In genomic region chr9:32526707-32527048, GRCh38 we compare ENCODE assay signal across 8 cellular contexts. TPM values are rescaled to one million over a fixed set of nuclear protein-coding genes. Genes with fewer than 3 reads are reported as not detected.
A peak's percentile ranks its signal among the peaks of the same experiment; 100 is the strongest.
DNase-seq lines count a peak whose midpoint lies in the region; ATAC-seq and TF ChIP-seq lines count a peak whose summit lies in the region.

No MANE protein-coding gene starts in this region.

- no peaks in the 10 kb centered on the region for H3K9me3 ChIP-seq in CD4-positive, alpha-beta T cell (ENCODE audit: control insufficient read depth, low read length)
- H3K9me3 ChIP-seq in OCI-LY1 (ENCODE audit: low read length) (peaks cover 4% of the 10 kb centered on the region), endocrine pancreas (ENCODE audit: control insufficient read depth, low read length) (no peaks in the 10 kb centered on the region), neuronal stem cell (replicated peaks in 1 of 2; ENCODE audit: control insufficient read depth in 2 of 2, insufficient read depth in 1 of 2, low read depth in 1 of 2, low read length in 2 of 2) (peaks cover 0 to 2% of the 10 kb centered on the region in 2 donors)

- no peaks in the 10 kb centered on the region for H4K20me1 ChIP-seq in OCI-LY1 (ENCODE audit: insufficient read depth, low read length)

- H3K36me3 ChIP-seq in OCI-LY1 (ENCODE audit: insufficient read depth, low read length) (no peaks in the 10 kb centered on the region), endocrine pancreas (ENCODE audit: control insufficient read depth, insufficient read depth, low read length) (no peaks in the 10 kb centered on the region), neuronal stem cell (replicated peaks in 1 of 2; ENCODE audit: control insufficient read depth in 2 of 2, insufficient read depth in 2 of 2, low read length in 2 of 2) (peaks cover 0 to 5% of the 10 kb centered on the region in 2 donors)

- no peak overlapping the region for H3K4ac ChIP-seq in neuronal stem cell (ENCODE audit: low read length)

- no peak for ATAC-seq in CD4-positive, alpha-beta T cell (ENCODE audit: poor library complexity)

- no peaks in the 10 kb centered on the region for H3K9me3 Mint-ChIP-seq in CD4-positive, alpha-beta T cell

- POLR2A ChIA-PET in CD4-positive, alpha-beta T cell (lab: Charles Lee): interaction anchor here (0.6 to 4.4 kb wide), 15 partner anchors 9 to 148 kb away, joined by 3 to 127 read pairs (median 5); partner anchors contain the start of genes ACO1, NDUFB6, SMIM27 and TOPORS

- H2AFZ ChIP-seq in OCI-LY1 (ENCODE audit: low read length): no peak overlapping the region
- H2AFZ ChIP-seq in neuronal stem cell (ENCODE audit: low read length): peak overlapping the region; percentile 95

- H3K9me2 ChIP-seq in OCI-LY1 (ENCODE audit: low read depth, low read length): no peaks in the 10 kb centered on the region

- peak overlapping the region; percentile 96 for H3K4me3 Mint-ChIP-seq in CD4-positive, alpha-beta T cell

- no peaks in the 10 kb centered on the region for H3K27me3 ChIP-seq in CD4-positive, alpha-beta T cell (ENCODE audit: control insufficient read depth, insufficient read depth, low read length)
- H3K27me3 ChIP-seq in OCI-LY1 (ENCODE audit: insufficient read depth, low read length) (no peaks in the 10 kb centered on the region), endocrine pancreas (ENCODE audit: control insufficient read depth, insufficient read depth, low read length) (no peaks in the 10 kb centered on the region), neuronal stem cell (ENCODE audit: control insufficient read depth in 3 of 3, insufficient read depth in 3 of 3, low read depth in 1 of 3, low read length in 3 of 3) (no peaks in the 10 kb centered on the region)

- WGBS in neuronal stem cell (ENCODE audit: extremely low coverage in 2 of 2, insufficient read length in 2 of 2, insufficient replicate concordance in 1 of 2), 2 donors: no CpG with 5 or more reads among the region's 2 CpGs

- no peaks in the 10 kb centered on the region for H3K79me1 ChIP-seq in neuronal stem cell (ENCODE audit: low read depth, low read length)

- H3K4me1 ChIP-seq in OCI-LY1 (ENCODE audit: insufficient read depth, low read length, severe bottlenecking) (peaks cover 17% of the 10 kb centered on the region), endocrine pancreas (ENCODE audit: control insufficient read depth, insufficient read depth, low read length) (peaks cover 3% of the 10 kb centered on the region), neuronal stem cell (ENCODE audit: control insufficient read depth in 2 of 2, insufficient read depth in 1 of 2, low read depth in 1 of 2, low read length in 2 of 2) (peaks cover 2 to 6% of the 10 kb centered on the region in 2 donors)

- H4K8ac ChIP-seq in neuronal stem cell (ENCODE audit: low read depth, low read length): no peak overlapping the region

- peak overlapping the region; percentile 94 for H3K4me2 ChIP-seq in OCI-LY1 (ENCODE audit: low read length)
- H3K4me2 ChIP-seq in neuronal stem cell (ENCODE audit: insufficient read depth, low read length, poor library complexity, severe bottlenecking): no peak overlapping the region

- H2BK15ac ChIP-seq in neuronal stem cell (ENCODE audit: low read length): no peak overlapping the region

- H2BK5ac ChIP-seq in neuronal stem cell (ENCODE audit: low read length): no peak overlapping the region

- no peaks in the 10 kb centered on the region for H3K79me2 ChIP-seq in OCI-LY1 (ENCODE audit: insufficient read depth, low read length)

- H3K9ac ChIP-seq in OCI-LY1 (ENCODE audit: low read length): peak overlapping the region; percentile 73
- H3K9ac ChIP-seq in endocrine pancreas (ENCODE audit: control insufficient read depth, insufficient read depth, low read length): no peak overlapping the region
- no peak overlapping the region for H3K9ac ChIP-seq in neuronal stem cell (ENCODE audit: low read depth, low read length, poor library complexity)

- H4K91ac ChIP-seq in neuronal stem cell (ENCODE audit: low read depth, low read length, poor library complexity): no peak overlapping the region

- H3K23ac ChIP-seq in neuronal stem cell (ENCODE audit: low read depth, low read length, poor library complexity): no peak overlapping the region

- H3K4me3 ChIP-seq in OCI-LY1 (ENCODE audit: low read depth, low read length, poor library complexity, severe bottlenecking) (peak overlapping the region; percentile 65), endocrine pancreas (ENCODE audit: control insufficient read depth, insufficient read depth, low read length) (peak overlapping the region; percentile 91), neuronal stem cell (ENCODE audit: low read length in 2 of 2) (peak overlapping the region in 1 of 2 donors; percentile 54)

- no peak overlapping the region for H2BK120ac ChIP-seq in neuronal stem cell (ENCODE audit: low read depth, low read length)

- H3K27ac ChIP-seq in CD4-positive, alpha-beta T cell (ENCODE audit: low read depth, low read length): peak overlapping the region; percentile 83
- H3K27ac ChIP-seq in OCI-LY1 (ENCODE audit: low read depth, low read length, poor library complexity, severe bottlenecking) (no peak overlapping the region), neuronal stem cell (replicated peaks; ENCODE audit: low read length) (no peak overlapping the region)

- H3F3A ChIP-seq in OCI-LY1 (ENCODE audit: insufficient read depth, low read length): no peaks in the 10 kb centered on the region

- H3K36me3 Mint-ChIP-seq in CD4-positive, alpha-beta T cell (ENCODE audit: low read depth): peaks cover 42% of the 10 kb centered on the region

- H3K4me1 Mint-ChIP-seq in CD4-positive, alpha-beta T cell (ENCODE audit: low read depth): peaks cover 52% of the 10 kb centered on the region

- H3K27me3 Mint-ChIP-seq in CD4-positive, alpha-beta T cell: no peaks in the 10 kb centered on the region

- H3K14ac ChIP-seq in neuronal stem cell (ENCODE audit: low read length): no peak overlapping the region

- no peak for TF ChIP-seq CTCF in CD4-positive, alpha-beta T cell (IDR thresholded peaks at IDR 0.05)
- TF ChIP-seq CTCF in OCI-LY1 (IDR thresholded peaks at IDR 0.05; ENCODE audit: low read length): no peak

- DNase-seq in CD4-positive, alpha-beta T cell: no peak
- no peak for DNase-seq in neuronal stem cell (ENCODE audit: low spot score)
- DNase-seq in NCI-H2196 (lab: John Stamatoyannopoulos, UW; ENCODE audit: unreplicated experiment): no peak
- DNase-seq in T-helper 9 cell: no peak
- no peak for DNase-seq in stimulated activated CD4-positive, alpha-beta T cell treated with anti-CD3 and anti-CD28 coated beads, Interleukin-4, amount 100 ng/mL, for 4 hours
- DNase-seq in epidermal melanocyte (ENCODE audit: insufficient read length, low spot score): no peak

- no peak overlapping the region for H3K18ac ChIP-seq in neuronal stem cell (ENCODE audit: low read length)

- peak overlapping the region; percentile 93 for H3K27ac Mint-ChIP-seq in CD4-positive, alpha-beta T cell

- no peak overlapping the region for H2BK12ac ChIP-seq in neuronal stem cell (ENCODE audit: low read length)

- no peak overlapping the region for H2AK5ac ChIP-seq in neuronal stem cell (ENCODE audit: low read depth, low read length)

- intact Hi-C loops in CD4-positive, alpha-beta T cell (cut with DNase I, micrococcal nuclease): loop anchor here (1.0 to 10.0 kb wide), 5 partner anchors 26 to 147 kb away; partner anchors contain the start of genes SMIM27 (in 1 of the 2) and TOPORS (in 1 of the 2)

- CTCF ChIA-PET in CD4-positive, alpha-beta T cell (lab: Charles Lee): interaction anchor here (1.1 to 3.1 kb wide), 10 partner anchors 13 to 147 kb away, joined by 3 to 35 read pairs (median 5); partner anchors contain the start of genes NDUFB6, SMIM27 and TOPORS

RNA-seq across cellular contexts. Expression of gene RIGI, which starts 0.7 kb away (rescaled TPM):
- total RNA-seq in CD4-positive, alpha-beta T cell: 1 to 10 TPM; 4.9 to 5.0 TPM
- polyA plus RNA-seq in neuronal stem cell (2013, experiment 1 of 2): 2.4 TPM
- 2.2 TPM for polyA plus RNA-seq in neuronal stem cell (2013, experiment 2 of 2)

RNA-seq across cellular contexts. Expression of gene SMIM27, which starts 25.4 kb away (rescaled TPM):
- 10 to 100 TPM; 12.7 to 16.8 TPM for total RNA-seq in CD4-positive, alpha-beta T cell
- 42.7 TPM for polyA plus RNA-seq in neuronal stem cell (2013, experiment 1 of 2)
- 42.8 TPM for polyA plus RNA-seq in neuronal stem cell (2013, experiment 2 of 2)

RNA-seq across cellular contexts. Expression of gene TOPORS, which starts 25.7 kb away (rescaled TPM):
- total RNA-seq in CD4-positive, alpha-beta T cell: 10 to 100 TPM; 40.8 to 41.8 TPM
- polyA plus RNA-seq in neuronal stem cell (2013, experiment 1 of 2): 23.3 TPM
- 24.5 TPM for polyA plus RNA-seq in neuronal stem cell (2013, experiment 2 of 2)

RNA-seq across cellular contexts. Expression of gene NDUFB6, which starts 46.3 kb away (rescaled TPM):
- 10 to 100 TPM; 11.9 to 12.3 TPM for total RNA-seq in CD4-positive, alpha-beta T cell
- 63.4 TPM for polyA plus RNA-seq in neuronal stem cell (2013, experiment 1 of 2)
- polyA plus RNA-seq in neuronal stem cell (2013, experiment 2 of 2): 67.7 TPM
